1 cellular context compared by ENCODE assay signal in the genomic region with DNA sequence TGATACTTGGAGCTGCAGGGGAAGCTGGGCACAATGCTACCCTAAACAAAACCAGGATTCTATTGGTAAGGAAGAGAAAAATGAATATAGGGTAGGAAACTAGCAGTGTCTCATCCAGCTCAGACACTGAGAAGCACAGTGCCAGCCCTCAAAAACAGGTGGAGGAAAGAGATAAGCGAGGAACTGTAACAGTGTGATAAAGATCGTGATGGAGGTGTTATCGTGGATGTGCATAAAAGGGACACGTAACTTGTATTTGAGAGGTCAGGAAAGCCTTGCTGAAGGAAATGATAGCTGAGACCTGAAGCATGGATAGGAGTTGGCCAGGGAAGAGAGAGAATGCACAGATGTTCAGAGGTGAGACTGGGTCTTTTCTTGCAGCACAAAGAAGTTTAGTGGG.
TF ChIP-seq lines count a peak whose summit lies in the region.

No MANE protein-coding gene starts in this region.

TF ChIP-seq in HepG2, 621 proteins besides CTCF, POLR2A, EP300 and RAD21:
- TF ChIP-seq, protein P1, sequence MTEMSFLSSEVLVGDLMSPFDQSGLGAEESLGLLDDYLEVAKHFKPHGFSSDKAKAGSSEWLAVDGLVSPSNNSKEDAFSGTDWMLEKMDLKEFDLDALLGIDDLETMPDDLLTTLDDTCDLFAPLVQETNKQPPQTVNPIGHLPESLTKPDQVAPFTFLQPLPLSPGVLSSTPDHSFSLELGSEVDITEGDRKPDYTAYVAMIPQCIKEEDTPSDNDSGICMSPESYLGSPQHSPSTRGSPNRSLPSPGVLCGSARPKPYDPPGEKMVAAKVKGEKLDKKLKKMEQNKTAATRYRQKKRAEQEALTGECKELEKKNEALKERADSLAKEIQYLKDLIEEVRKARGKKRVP (CRISPR knock-in tag; IDR thresholded peaks at IDR 0.05) = no peak
- TF ChIP-seq, protein P2, sequence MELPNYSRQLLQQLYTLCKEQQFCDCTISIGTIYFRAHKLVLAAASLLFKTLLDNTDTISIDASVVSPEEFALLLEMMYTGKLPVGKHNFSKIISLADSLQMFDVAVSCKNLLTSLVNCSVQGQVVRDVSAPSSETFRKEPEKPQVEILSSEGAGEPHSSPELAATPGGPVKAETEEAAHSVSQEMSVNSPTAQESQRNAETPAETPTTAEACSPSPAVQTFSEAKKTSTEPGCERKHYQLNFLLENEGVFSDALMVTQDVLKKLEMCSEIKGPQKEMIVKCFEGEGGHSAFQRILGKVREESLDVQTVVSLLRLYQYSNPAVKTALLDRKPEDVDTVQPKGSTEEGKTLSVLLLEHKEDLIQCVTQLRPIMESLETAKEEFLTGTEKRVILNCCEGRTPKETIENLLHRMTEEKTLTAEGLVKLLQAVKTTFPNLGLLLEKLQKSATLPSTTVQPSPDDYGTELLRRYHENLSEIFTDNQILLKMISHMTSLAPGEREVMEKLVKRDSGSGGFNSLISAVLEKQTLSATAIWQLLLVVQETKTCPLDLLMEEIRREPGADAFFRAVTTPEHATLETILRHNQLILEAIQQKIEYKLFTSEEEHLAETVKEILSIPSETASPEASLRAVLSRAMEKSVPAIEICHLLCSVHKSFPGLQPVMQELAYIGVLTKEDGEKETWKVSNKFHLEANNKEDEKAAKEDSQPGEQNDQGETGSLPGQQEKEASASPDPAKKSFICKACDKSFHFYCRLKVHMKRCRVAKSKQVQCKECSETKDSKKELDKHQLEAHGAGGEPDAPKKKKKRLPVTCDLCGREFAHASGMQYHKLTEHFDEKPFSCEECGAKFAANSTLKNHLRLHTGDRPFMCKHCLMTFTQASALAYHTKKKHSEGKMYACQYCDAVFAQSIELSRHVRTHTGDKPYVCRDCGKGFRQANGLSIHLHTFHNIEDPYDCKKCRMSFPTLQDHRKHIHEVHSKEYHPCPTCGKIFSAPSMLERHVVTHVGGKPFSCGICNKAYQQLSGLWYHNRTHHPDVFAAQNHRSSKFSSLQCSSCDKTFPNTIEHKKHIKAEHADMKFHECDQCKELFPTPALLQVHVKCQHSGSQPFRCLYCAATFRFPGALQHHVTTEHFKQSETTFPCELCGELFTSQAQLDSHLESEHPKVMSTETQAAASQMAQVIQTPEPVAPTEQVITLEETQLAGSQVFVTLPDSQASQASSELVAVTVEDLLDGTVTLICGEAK (IDR thresholded peaks at IDR 0.05) = 0 out of 2 replicates have a peak, but pooled peaks have one; percentile 5
- TF ChIP-seq, protein P2 (CRISPR knock-in tag; IDR thresholded peaks at IDR 0.05) = no peak
